ENCODE assay signal across 22 cellular contexts in genomic region chr16:69031877-69032301, GRCh38.
DNase-seq lines count a peak whose midpoint lies in the region; ATAC-seq, FAIRE-seq and TF ChIP-seq lines count a peak whose summit lies in the region.
"Had no signal": no experiment of that assay in that cellular context is flagged by ENCODE, and none has a peak within 500 bp of the region (broad histone marks: within the 10 kb centered on the region; RNA-seq: fewer than 3 reads in every experiment).

No MANE protein-coding gene starts in this region.

- TF ChIP-seq RAD21 in K562 (CRISPR knock-in tag; conservative IDR thresholded peaks at IDR 0.05 in 1 of 2, IDR thresholded peaks at IDR 0.05 in 1 of 2), result no peak

- H3K4me3 ChIP-seq in Caco-2 (ENCODE audit: low read depth, low read length) (no peak overlapping the region), K562 (no peak overlapping the region), right lobe of liver (no peak overlapping the region), esophagus muscularis mucosa (no peak overlapping the region)
- H3K4me3 ChIP-seq: gastroesophageal sphincter, right atrium auricular region, thoracic aorta had no signal

- POLR2A ChIA-PET in Caco-2 (lab: Charles Lee) (interaction anchor here (0.5 kb wide), 1 partner anchor 101 kb away, joined by 3 read pairs; no protein-coding TSS in a partner anchor), K562 (lab: Yijun Ruan, JAX) (no interaction called here)

- in situ Hi-C loops in K562 (cut with MboI), result no loop called here

- no peaks in the 10 kb centered on the region for H3K9me1 ChIP-seq in K562 (ENCODE audit: control insufficient read depth, insufficient read depth, low read length)

- no peaks in the 10 kb centered on the region for H3K9me3 Mint-ChIP-seq in Caco-2 (ENCODE audit: unreplicated experiment)
- H3K9me3 Mint-ChIP-seq: activated naive CD8-positive, alpha-beta T cell treated with anti-CD3 and anti-CD28 coated beads, Interleukin-2, amount 10 ng/mL, durations not matched to agents 7 days and 5 days; CD4-positive, CD25-positive, alpha-beta regulatory T cell had no signal

- H3K4me1 ChIP-seq in Caco-2 (peaks cover 15% of the 10 kb centered on the region), K562 (replicated peaks in 1 of 2; ENCODE audit: control insufficient read depth in 2 of 2, insufficient read depth in 2 of 2, low read length in 2 of 2) (no peaks in the 10 kb centered on the region), right lobe of liver (peaks cover 0 to 6% (median 0%) of the 10 kb centered on the region in 4 donors), esophagus muscularis mucosa (no peaks in the 10 kb centered on the region)
- H3K4me1 ChIP-seq: right atrium auricular region had no signal

- CTCF ChIA-PET in Caco-2 (lab: Charles Lee), result interaction anchor here (0.6 kb wide), 2 partner anchors 63 to 69 kb away, joined by 5 to 7 read pairs; no protein-coding TSS in a partner anchor
- CTCF ChIA-PET in K562 (lab: Yijun Ruan, JAX; ENCODE audit: low intra/inter-chr PET ratio), result no interaction called here

- H3K36me3 ChIP-seq in Caco-2 (ENCODE audit: control insufficient read depth, insufficient read depth, low read length), result no peaks in the 10 kb centered on the region
- no peaks in the 10 kb centered on the region for H3K36me3 ChIP-seq in K562 (ENCODE audit: control insufficient read depth, insufficient read depth, low read length)
- peaks cover 0 to 8% (median 0%) of the 10 kb centered on the region in 4 donors for H3K36me3 ChIP-seq in right lobe of liver
- H3K36me3 ChIP-seq in esophagus muscularis mucosa, result peaks cover 0 to 22% (median 8%) of the 10 kb centered on the region in 4 donors
- H3K36me3 ChIP-seq: right atrium auricular region, thoracic aorta had no signal

- H2AFZ ChIP-seq in K562 (ENCODE audit: low read depth, low read length), result no peak overlapping the region

- DNase-seq in Caco-2 (peak; percentile 86 to 93), HuH-7 (ENCODE audit: low spot score) (peak; percentile 55), K562 (ENCODE audit: extremely low read depth in 1 of 4, low spot score in 3 of 4) (no peak), right lobe of liver (peak in 2 of 3 donors; percentile 53 to 60), esophagus muscularis mucosa (ENCODE audit: extremely low spot score) (no peak), SW 1271 (lab: John Stamatoyannopoulos, UW) (no peak), iPS-NIHi11 (ENCODE audit: low spot score) (no peak)
- DNase-seq: activated naive CD8-positive, alpha-beta T cell treated with anti-CD3 and anti-CD28 coated beads, Interleukin-2, amount 10 ng/mL, durations not matched to agents 7 days and 5 days; CD4-positive, CD25-positive, alpha-beta regulatory T cell; dermis blood vessel endothelial cell; DMS79 treated with DMSO at 0.1 percent for 48 hours; NCI-H2171 treated with DMSO at 0.1 percent for 48 hours; NCI-H82; nucleus accumbens; SK-N-SH; stimulated activated CD4-positive, alpha-beta T cell treated with anti-CD3 and anti-CD28 coated beads, Interleukin-15, amount 100 ng/mL, for 24 hours had no signal

- H3K36me3 Mint-ChIP-seq in Caco-2 (ENCODE audit: insufficient read depth, unreplicated experiment), result no peaks in the 10 kb centered on the region

- no peak for TF ChIP-seq EP300 in K562 (IDR thresholded peaks at IDR 0.05; ENCODE audit: low read length)
- no peak for TF ChIP-seq EP300 in esophagus muscularis mucosa (IDR thresholded peaks at IDR 0.05)

- TF ChIP-seq CTCF in Caco-2 (IDR thresholded peaks at IDR 0.05; ENCODE audit: insufficient read depth in 1 of 2, low read depth in 1 of 2, low read length in 1 of 2, severe bottlenecking in 1 of 2, unreplicated experiment in 1 of 2) (no peak), K562 (IDR thresholded peaks at IDR 0.05 in 2 of 3, conservative IDR thresholded peaks at IDR 0.05 in 1 of 3; ENCODE audit: insufficient read depth in 2 of 3, low read depth in 1 of 3, low read length in 3 of 3) (no peak), right lobe of liver (IDR thresholded peaks at IDR 0.05) (no peak), esophagus muscularis mucosa (IDR thresholded peaks at IDR 0.05) (no peak)

- no peaks in the 10 kb centered on the region for H3K27me3 Mint-ChIP-seq in Caco-2 (ENCODE audit: insufficient read depth, unreplicated experiment)
- H3K27me3 Mint-ChIP-seq: activated naive CD8-positive, alpha-beta T cell treated with anti-CD3 and anti-CD28 coated beads, Interleukin-2, amount 10 ng/mL, durations not matched to agents 7 days and 5 days; CD4-positive, CD25-positive, alpha-beta regulatory T cell had no signal

- FAIRE-seq in K562 (lab: Jason Lieb, UNC), result no peak
- FAIRE-seq: HTR-8/SVneo had no signal

- no peaks in the 10 kb centered on the region for H3K9me3 ChIP-seq in Caco-2
- H3K9me3 ChIP-seq in K562 (replicated peaks; ENCODE audit: control insufficient read depth, insufficient read depth, low read depth, low read length), result no peaks in the 10 kb centered on the region
- no peaks in the 10 kb centered on the region for H3K9me3 ChIP-seq in right lobe of liver
- H3K9me3 ChIP-seq in esophagus muscularis mucosa, result no peaks in the 10 kb centered on the region
- H3K9me3 ChIP-seq: gastroesophageal sphincter, right atrium auricular region, SK-N-SH, thoracic aorta had no signal

- peaks cover 8% of the 10 kb centered on the region for H3K4me1 Mint-ChIP-seq in Caco-2 (ENCODE audit: low read depth, unreplicated experiment)
- H3K4me1 Mint-ChIP-seq: activated naive CD8-positive, alpha-beta T cell treated with anti-CD3 and anti-CD28 coated beads, Interleukin-2, amount 10 ng/mL, durations not matched to agents 7 days and 5 days; CD4-positive, CD25-positive, alpha-beta regulatory T cell had no signal

- 80% methylated on average over 8 of the region's 8 CpGs for WGBS in K562 (ENCODE audit: insufficient coverage, low coverage, missing lambda C conversion rate)
- 68% methylated on average over 8 of the region's 8 CpGs for WGBS in right lobe of liver (ENCODE audit: insufficient coverage, low coverage, low lambda C conversion rate, missing lambda C conversion rate)
- 95% methylated on average over 8 of the region's 8 CpGs for WGBS in esophagus muscularis mucosa

- TF ChIP-seq POLR2A in K562 (conservative IDR thresholded peaks at IDR 0.05) (no peak), right lobe of liver (IDR thresholded peaks at IDR 0.05) (no peak), esophagus muscularis mucosa (IDR thresholded peaks at IDR 0.05; ENCODE audit: low read depth) (no peak)

- H3K4me2 ChIP-seq in K562 (ENCODE audit: insufficient read depth, low read length), result no peak overlapping the region
- H3K4me2 ChIP-seq: SK-N-SH had no signal

- H3K9ac ChIP-seq in K562 (ENCODE audit: insufficient read depth in 1 of 2, low read depth in 2 of 2, low read length in 2 of 2), result no peak overlapping the region
- H3K9ac ChIP-seq: SK-N-SH had no signal

- peak overlapping the region; percentile 25 for H3K4me3 Mint-ChIP-seq in Caco-2 (ENCODE audit: unreplicated experiment)
- H3K4me3 Mint-ChIP-seq: activated naive CD8-positive, alpha-beta T cell treated with anti-CD3 and anti-CD28 coated beads, Interleukin-2, amount 10 ng/mL, durations not matched to agents 7 days and 5 days; CD4-positive, CD25-positive, alpha-beta regulatory T cell had no signal

- no peaks in the 10 kb centered on the region for H3K27me3 ChIP-seq in Caco-2 (replicated peaks; ENCODE audit: control insufficient read depth, insufficient read depth, low read length)
- H3K27me3 ChIP-seq in K562 (ENCODE audit: control insufficient read depth in 2 of 2, insufficient read depth in 2 of 2, low read length in 2 of 2), result no peaks in the 10 kb centered on the region
- H3K27me3 ChIP-seq in right lobe of liver, result no peaks in the 10 kb centered on the region
- no peaks in the 10 kb centered on the region for H3K27me3 ChIP-seq in esophagus muscularis mucosa
- H3K27me3 ChIP-seq: gastroesophageal sphincter, right atrium auricular region had no signal

- H3K27ac ChIP-seq in K562 (ENCODE audit: extremely low read depth, low read depth, low read length), result no peak overlapping the region
- H3K27ac ChIP-seq in right lobe of liver, result no peak overlapping the region
- H3K27ac ChIP-seq in esophagus muscularis mucosa (replicated peaks in 1 of 4), result no peak overlapping the region
- H3K27ac ChIP-seq: epithelial cell of prostate, gastroesophageal sphincter, right atrium auricular region, thoracic aorta had no signal

- ATAC-seq in K562 (no peak), right lobe of liver (peak; percentile 44 to 96 (median 80)), GM21360 (IDR thresholded peaks at IDR 0.05; ENCODE audit: unreplicated experiment) (no peak)
- ATAC-seq: gastroesophageal sphincter had no signal

- BruUV-seq in Caco-2 (replicated peaks; lab: Mats Ljungman, UMichigan), result no TSS peak
- BruUV-seq in K562 (replicated peaks; lab: Mats Ljungman, UMichigan), result no TSS peak

- H3K27ac Mint-ChIP-seq in Caco-2 (ENCODE audit: unreplicated experiment), result peak overlapping the region; percentile 80
- H3K27ac Mint-ChIP-seq: activated naive CD8-positive, alpha-beta T cell treated with anti-CD3 and anti-CD28 coated beads, Interleukin-2, amount 10 ng/mL, durations not matched to agents 7 days and 5 days; CD4-positive, CD25-positive, alpha-beta regulatory T cell had no signal

- intact Hi-C loops in Caco-2 (cut with micrococcal nuclease; ENCODE audit: unreplicated experiment), result loop anchor here (5.0 kb wide), 2 partner anchors 35 to 40 kb away; no protein-coding TSS in a partner anchor
- intact Hi-C loops in K562 (cut with micrococcal nuclease), result no loop called here
- intact Hi-C loops in right lobe of liver (cut with DNase I), result no loop called here
- intact Hi-C loops in esophagus muscularis mucosa (cut with DNase I), result no loop called here

- H4K20me1 ChIP-seq in K562 (replicated peaks; ENCODE audit: control insufficient read depth, insufficient read depth, low read length), result no peaks in the 10 kb centered on the region

- no peaks in the 10 kb centered on the region for H3K79me2 ChIP-seq in K562 (ENCODE audit: control insufficient read depth, insufficient read depth, low read length)

TF ChIP-seq in K562, 482 proteins besides CTCF, POLR2A, EP300 and RAD21:
- no peak for TF ChIP-seq CCAR2 (IDR thresholded peaks at IDR 0.05; ENCODE audit: low read depth, low read length)
- no peak for TF ChIP-seq RNF2 (IDR thresholded peaks at IDR 0.05)
- peak; percentile 90 for TF ChIP-seq ZNF24 (IDR thresholded peaks at IDR 0.05)

Comparison
In these comparisons a context has a peak if more than half of its experiments do, and no peak if none do; other contexts are left out.
1. DNase-seq: peak in Caco-2 (2 of 2), HuH-7 (single experiment) and right lobe of liver (2 of 3); none in K562 (0 of 4), esophagus muscularis mucosa (single experiment), SW 1271 (0 of 2) and iPS-NIHi11 (single experiment).
2. ATAC-seq: peak in right lobe of liver (4 of 4); none in K562 (single experiment) and GM21360 (single experiment).